In genomic region chr11:134701564-134702165, GRCh38 we compare ENCODE assay signal across 30 cellular contexts.
"Had no signal": no experiment of that assay in that cellular context is flagged by ENCODE, and none has a peak within 500 bp of the region (broad histone marks: within the 10 kb centered on the region; RNA-seq: fewer than 3 reads in every experiment).

No MANE protein-coding gene starts in this region.

- ATAC-seq: activated CD4-positive, alpha-beta T cell treated with anti-CD3 and anti-CD28 coated beads for 36 hours; body of pancreas; left cardiac atrium; pancreas; psoas muscle had no signal

- H3K9me3 Mint-ChIP-seq: activated B cell treated with CpG ODN at 0.5 μM for 24 hours; activated naive CD8-positive, alpha-beta T cell treated with anti-CD3 and anti-CD28 coated beads for 36 hours; T-helper 2 cell treated with Interferon-gamma antibody and Interleukin-4, amounts not matched to agents 5 μg/mL and 100 μg/mL, for 36 hours had no signal

- H3K27ac Mint-ChIP-seq: activated B cell treated with CpG ODN at 0.5 μM for 24 hours; activated CD4-positive, alpha-beta T cell treated with anti-CD3 and anti-CD28 coated beads for 36 hours; activated naive CD8-positive, alpha-beta T cell treated with anti-CD3 and anti-CD28 coated beads for 36 hours; nephron; T-helper 2 cell treated with Interferon-gamma antibody and Interleukin-4, amounts not matched to agents 5 μg/mL and 100 μg/mL, for 36 hours had no signal

- DNase-seq: activated B cell treated with CpG ODN at 0.5 μM for 24 hours; activated CD4-positive, alpha-beta T cell treated with anti-CD3 and anti-CD28 coated beads for 36 hours; activated CD4-positive, alpha-beta T cell treated with anti-CD3 and anti-CD28 coated beads, Interleukin-2, amount 50 U/mL, for 4 hours; activated effector memory CD4-positive, alpha-beta T cell treated with Interleukin-2 at 50 U/mL for 16 hours; activated naive CD4-positive, alpha-beta T cell treated with Interleukin-2 at 50 U/mL for 16 hours; activated naive CD8-positive, alpha-beta T cell treated with anti-CD3 and anti-CD28 coated beads for 36 hours; activated T-cell treated with anti-CD3 and anti-CD28 coated beads for 4 hours; adrenal gland; aorta; body of pancreas; dorsolateral prefrontal cortex; effector memory CD4-positive, alpha-beta T cell; foreskin fibroblast; head of caudate nucleus; hippocampal formation; left cardiac atrium; mammary epithelial cell; pancreas; psoas muscle; stimulated activated CD4-positive, alpha-beta T cell treated with anti-CD3 and anti-CD28 coated beads, Interleukin-15, amount 100 ng/mL, for 24 hours; stimulated activated CD4-positive, alpha-beta T cell treated with anti-CD3 and anti-CD28 coated beads, Interleukin-2, amount 100 ng/mL, for 24 hours; stimulated activated naive CD4-positive, alpha-beta T cell; transverse colon had no signal

- H3K36me3 ChIP-seq: adrenal gland, neutrophil, pancreas, suprapubic skin, transverse colon, vagina had no signal

- H3K4me3 Mint-ChIP-seq: activated B cell treated with CpG ODN at 0.5 μM for 24 hours; activated CD4-positive, alpha-beta T cell treated with anti-CD3 and anti-CD28 coated beads for 36 hours; activated naive CD8-positive, alpha-beta T cell treated with anti-CD3 and anti-CD28 coated beads for 36 hours; nephron; T-helper 2 cell treated with Interferon-gamma antibody and Interleukin-4, amounts not matched to agents 5 μg/mL and 100 μg/mL, for 36 hours had no signal

- H3K4me3 ChIP-seq: adrenal gland, body of pancreas, coronary artery, dorsolateral prefrontal cortex, pancreas, psoas muscle, smooth muscle cell, suprapubic skin, transverse colon, vagina had no signal

- H3K4me1 Mint-ChIP-seq: activated B cell treated with CpG ODN at 0.5 μM for 24 hours; activated CD4-positive, alpha-beta T cell treated with anti-CD3 and anti-CD28 coated beads for 36 hours; activated naive CD8-positive, alpha-beta T cell treated with anti-CD3 and anti-CD28 coated beads for 36 hours; nephron had no signal

- H3K27ac ChIP-seq: adrenal gland, body of pancreas, coronary artery, dorsolateral prefrontal cortex, neutrophil, pancreas, psoas muscle, suprapubic skin, transverse colon, vagina had no signal

- H3K36me3 Mint-ChIP-seq: activated naive CD8-positive, alpha-beta T cell treated with anti-CD3 and anti-CD28 coated beads for 36 hours had no signal

- H3K4me1 ChIP-seq: adrenal gland, body of pancreas, pancreas, psoas muscle, suprapubic skin, transverse colon, vagina had no signal

- H3K27me3 ChIP-seq: adrenal gland, body of pancreas, neutrophil, transverse colon, vagina had no signal

- H3K9me3 ChIP-seq: adrenal gland, body of pancreas, neutrophil, pancreas, psoas muscle, suprapubic skin, transverse colon, vagina had no signal
